In genomic region chr21:25583370-25584133, GRCh38 we compare ENCODE assay signal across 17 cellular contexts. TPM values are rescaled to one million over a fixed set of nuclear protein-coding genes. Genes with fewer than 3 reads are reported as not detected.
DNase-seq lines count a peak whose midpoint lies in the region; ATAC-seq, FAIRE-seq and TF ChIP-seq lines count a peak whose summit lies in the region.
"Had no signal": no experiment of that assay in that cellular context is flagged by ENCODE, and none has a peak within 500 bp of the region (broad histone marks: within the 10 kb centered on the region; RNA-seq: fewer than 3 reads in every experiment).

No MANE protein-coding gene starts in this region.

- no peak overlapping the region for H3K27ac ChIP-seq in CD8-positive, alpha-beta T cell (ENCODE audit: low read depth, low read length)
- H3K27ac ChIP-seq in small intestine (ENCODE audit: low read depth in 1 of 2, low read length in 1 of 2) (no peak overlapping the region), PC-3 (ENCODE audit: low read length) (no peak overlapping the region)
- H3K27ac ChIP-seq: colonic mucosa had no signal

- no peaks in the 10 kb centered on the region for H3F3A ChIP-seq in PC-3 (ENCODE audit: low read length, unreplicated experiment)

- no peak overlapping the region for H3K9ac ChIP-seq in PC-3 (ENCODE audit: low read length)

- no peaks in the 10 kb centered on the region for H4K20me1 ChIP-seq in PC-3 (ENCODE audit: low read length)

- ATAC-seq in CD8-positive, alpha-beta T cell, result no peak
- peak in 1 of 4 experiments; percentile 35 for ATAC-seq in T-cell (replicated peaks in 1 of 4)
- no peak for ATAC-seq in naive B cell (ENCODE audit: low read depth in 2 of 2)
- ATAC-seq in PC-3, result no peak
- ATAC-seq: right cardiac atrium, Right ventricle myocardium inferior had no signal

- H3K4me2 ChIP-seq in PC-3 (ENCODE audit: low read length), result no peak overlapping the region

- H3K36me3 ChIP-seq in CD8-positive, alpha-beta T cell (ENCODE audit: insufficient read depth, low read length), result no peaks in the 10 kb centered on the region
- H3K36me3 ChIP-seq in small intestine (ENCODE audit: control insufficient read depth in 2 of 2, insufficient read depth in 2 of 2, low read length in 2 of 2) (peaks cover 0 to 3% of the 10 kb centered on the region in 2 donors), PC-3 (ENCODE audit: low read depth, low read length) (peaks cover 29% of the 10 kb centered on the region)
- H3K36me3 ChIP-seq: colonic mucosa had no signal

- intact Hi-C loops in CD8-positive, alpha-beta T cell (cut with DNase I, micrococcal nuclease), result loop anchor here in 1 of 2 experiments (5.0 kb wide), 1 partner anchor 161 kb away; no protein-coding TSS in a partner anchor
- intact Hi-C loops in PC-3 (cut with micrococcal nuclease), result no loop called here

- H3K27me3 ChIP-seq in CD8-positive, alpha-beta T cell (ENCODE audit: insufficient read depth, low read length), result no peaks in the 10 kb centered on the region
- H3K27me3 ChIP-seq in small intestine (ENCODE audit: control insufficient read depth in 2 of 2, insufficient read depth in 2 of 2, low read length in 2 of 2) (no peaks in the 10 kb centered on the region), PC-3 (ENCODE audit: low read length) (no peaks in the 10 kb centered on the region)
- H3K27me3 ChIP-seq: colonic mucosa had no signal

- no peaks in the 10 kb centered on the region for H3K9me3 Mint-ChIP-seq in T-helper 2 cell treated with Interferon-gamma antibody and Interleukin-4, amounts not matched to agents 5 μg/mL and 100 μg/mL, for 36 hours
- H3K9me3 Mint-ChIP-seq in CD8-positive, alpha-beta T cell, result no peaks in the 10 kb centered on the region
- no peaks in the 10 kb centered on the region for H3K9me3 Mint-ChIP-seq in T-cell
- H3K9me3 Mint-ChIP-seq in naive B cell, result peaks cover 0 to 2% (median 0%) of the 10 kb centered on the region in 7 donors

- peaks cover 27% of the 10 kb centered on the region for H3K36me3 Mint-ChIP-seq in T-helper 2 cell treated with Interferon-gamma antibody and Interleukin-4, amounts not matched to agents 5 μg/mL and 100 μg/mL, for 36 hours (ENCODE audit: low read depth)
- H3K36me3 Mint-ChIP-seq in CD8-positive, alpha-beta T cell, result peaks cover 35% of the 10 kb centered on the region
- H3K36me3 Mint-ChIP-seq in T-cell (peaks cover 40% of the 10 kb centered on the region), naive B cell (peaks cover 9 to 12% of the 10 kb centered on the region in 2 donors)

- POLR2A ChIA-PET in CD8-positive, alpha-beta T cell (lab: Charles Lee), result interaction anchor here (1.2 kb wide), 1 partner anchor 13 kb away, joined by 3 read pairs; no protein-coding TSS in a partner anchor
- POLR2A ChIA-PET in T-cell (lab: Charles Lee) (interaction anchor here in 1 of 2 donors (0.7 kb wide), 1 partner anchor 75 kb away, joined by 3 read pairs; no protein-coding TSS in a partner anchor), PC-3 (lab: Charles Lee; ENCODE audit: unreplicated experiment) (no interaction called here)

- H3K4me1 ChIP-seq in CD8-positive, alpha-beta T cell (ENCODE audit: insufficient read depth, low read length), result peaks cover 6% of the 10 kb centered on the region
- H3K4me1 ChIP-seq in small intestine (ENCODE audit: control insufficient read depth in 2 of 2, insufficient read depth in 1 of 2, low read depth in 1 of 2, low read length in 1 of 2) (no peaks in the 10 kb centered on the region), PC-3 (ENCODE audit: insufficient read depth, low read length) (no peaks in the 10 kb centered on the region)
- H3K4me1 ChIP-seq: colonic mucosa had no signal

- H3K79me2 ChIP-seq in PC-3 (ENCODE audit: low read length), result no peaks in the 10 kb centered on the region

- CTCF ChIA-PET in CD8-positive, alpha-beta T cell (lab: Charles Lee), result interaction anchor here (0.7 kb wide), 1 partner anchor 174 kb away, joined by 4 read pairs; no protein-coding TSS in a partner anchor
- CTCF ChIA-PET in T-cell (lab: Charles Lee), result interaction anchor here in 1 of 2 donors (1.4 to 1.5 kb wide), 2 partner anchors 10 to 24 kb away, joined by 5 to 8 read pairs; partner anchors contain the start of gene MRPL39
- CTCF ChIA-PET in PC-3 (lab: Charles Lee), result no interaction called here

- no peak overlapping the region for H3K4me3 Mint-ChIP-seq in T-helper 2 cell treated with Interferon-gamma antibody and Interleukin-4, amounts not matched to agents 5 μg/mL and 100 μg/mL, for 36 hours
- H3K4me3 Mint-ChIP-seq in CD8-positive, alpha-beta T cell, result no peak overlapping the region
- no peak overlapping the region for H3K4me3 Mint-ChIP-seq in T-cell
- H3K4me3 Mint-ChIP-seq in naive B cell, result no peak overlapping the region
- H3K4me3 Mint-ChIP-seq: CD14-positive monocyte had no signal

- H3K9me3 ChIP-seq in CD8-positive, alpha-beta T cell (ENCODE audit: low read length), result no peaks in the 10 kb centered on the region
- H3K9me3 ChIP-seq in small intestine (ENCODE audit: control insufficient read depth, low read depth) (no peaks in the 10 kb centered on the region), PC-3 (ENCODE audit: low read length) (no peaks in the 10 kb centered on the region)
- H3K9me3 ChIP-seq: colonic mucosa had no signal

- peak overlapping the region; percentile 24 for H3K27ac Mint-ChIP-seq in T-helper 2 cell treated with Interferon-gamma antibody and Interleukin-4, amounts not matched to agents 5 μg/mL and 100 μg/mL, for 36 hours
- peak overlapping the region; percentile 83 for H3K27ac Mint-ChIP-seq in CD8-positive, alpha-beta T cell
- peak overlapping the region; percentile 74 to 81 for H3K27ac Mint-ChIP-seq in T-cell
- H3K27ac Mint-ChIP-seq in naive B cell, result peak overlapping the region; percentile 75 to 92 (median 85)
- H3K27ac Mint-ChIP-seq: CD14-positive monocyte had no signal

- no peak for TF ChIP-seq CTCF in CD8-positive, alpha-beta T cell (IDR thresholded peaks at IDR 0.05)
- TF ChIP-seq CTCF in PC-3 (conservative IDR thresholded peaks at IDR 0.05; ENCODE audit: low read depth, low read length), result no peak

- H3K4me1 Mint-ChIP-seq in T-helper 2 cell treated with Interferon-gamma antibody and Interleukin-4, amounts not matched to agents 5 μg/mL and 100 μg/mL, for 36 hours (ENCODE audit: low read depth), result peaks cover 21% of the 10 kb centered on the region
- peaks cover 25% of the 10 kb centered on the region for H3K4me1 Mint-ChIP-seq in CD8-positive, alpha-beta T cell (ENCODE audit: low read depth)
- peaks cover 23 to 41% (median 33%) of the 10 kb centered on the region in 3 donors for H3K4me1 Mint-ChIP-seq in T-cell
- H3K4me1 Mint-ChIP-seq in naive B cell, result peaks cover 19 to 21% (median 21%) of the 10 kb centered on the region in 3 donors
- H3K4me1 Mint-ChIP-seq: CD14-positive monocyte had no signal

- no peak for DNase-seq in T-helper 2 cell treated with Interferon-gamma antibody and Interleukin-4, amounts not matched to agents 5 μg/mL and 100 μg/mL, for 36 hours (ENCODE audit: low spot score)
- DNase-seq in T-helper 2 cell (no peak), T-cell (no peak), naive B cell (no peak), HuH-7.5 (ENCODE audit: low spot score) (no peak), small intestine (no peak), PC-3 (no peak)
- DNase-seq in CD8-positive, alpha-beta T cell, result no peak
- DNase-seq: colonic mucosa, kidney glomerular epithelial cell, NCI-H1417 treated with DMSO at 0.1 percent for 48 hours, NCI-H446 treated with DMSO at 0.1 percent for 48 hours, right cardiac atrium, T-helper 9 cell had no signal

- FAIRE-seq in small intestine (lab: Jason Lieb, UNC), result no peak
- FAIRE-seq: urothelium cell line had no signal

- H3K9me2 ChIP-seq in PC-3 (replicated peaks; ENCODE audit: low read length), result no peaks in the 10 kb centered on the region

- no TSS peak for BruUV-seq in PC-3 (replicated peaks; lab: Mats Ljungman, UMichigan)

- 67 to 82% (median 75%) methylated on average over 5 of the region's 5 CpGs for WGBS in small intestine, 3 donors

- no peak overlapping the region for H3K4me3 ChIP-seq in CD8-positive, alpha-beta T cell (ENCODE audit: low read depth, low read length)
- H3K4me3 ChIP-seq in small intestine (ENCODE audit: low read depth in 1 of 2, low read length in 2 of 2) (no peak overlapping the region), PC-3 (ENCODE audit: low read length) (no peak overlapping the region)
- H3K4me3 ChIP-seq: colonic mucosa had no signal

- H2AFZ ChIP-seq in PC-3 (ENCODE audit: low read length), result no peak overlapping the region

- H3K27me3 Mint-ChIP-seq in T-helper 2 cell treated with Interferon-gamma antibody and Interleukin-4, amounts not matched to agents 5 μg/mL and 100 μg/mL, for 36 hours (ENCODE audit: low read depth), result no peaks in the 10 kb centered on the region
- H3K27me3 Mint-ChIP-seq in CD8-positive, alpha-beta T cell (ENCODE audit: low read depth), result no peaks in the 10 kb centered on the region
- H3K27me3 Mint-ChIP-seq in T-cell (no peaks in the 10 kb centered on the region), naive B cell (no peaks in the 10 kb centered on the region)

RNA-seq across cellular contexts. Expression of gene MRPL39, which starts 23.7 kb away (rescaled TPM):
- total RNA-seq in CD8-positive, alpha-beta T cell, result 10 to 100 TPM; 13.8 to 17.4 TPM
- total RNA-seq in T-cell (10 to 100 TPM; 10.6 to 18.2 (median 14.8) TPM), PC-3 (2014; rRNA removed) (62.0 and 107 TPM in 2 replicates)
- polyA plus RNA-seq in naive B cell (ENCODE audit: low read depth in 6 of 6) (10 to 100 TPM; 38.4 to 65.4 (median 53.7) TPM), small intestine (10 to 100 TPM; 31.1 to 42.9 (median 31.3) TPM)

RNA-seq across cellular contexts. Expression of gene JAM2, which starts 55.5 kb away (rescaled TPM):
- total RNA-seq in CD8-positive, alpha-beta T cell, result not detected
- total RNA-seq in T-cell, result under 1 TPM in 2 of 5 donors, not detected in 3; 0.43 to 0.99 TPM
- 1 to 10 TPM; 2.3 to 6.8 (median 4.0) TPM for polyA plus RNA-seq in naive B cell (ENCODE audit: low read depth in 6 of 6)
- polyA plus RNA-seq in small intestine, result 10 to 100 TPM in 1 of 3 donors, under 1 TPM in 1, not detected in 1; 0.27 to 13.3 TPM
- not detected in 2 replicates for total RNA-seq in PC-3 (2014; rRNA removed)
- polyA plus RNA-seq: CD14-positive monocyte had no signal

Comparison
In these comparisons a context has a peak if more than half of its experiments do, and no peak if none do; other contexts are left out.
1. H3K27ac Mint-ChIP-seq: peak in every context shown above with its lines; median percentile 85 in naive B cell; 83 in CD8-positive, alpha-beta T cell; 78 in T-cell; 24 in T-helper 2 cell treated with Interferon-gamma antibody and Interleukin-4, amounts not matched to agents 5 μg/mL and 100 μg/mL, for 36 hours.